In genomic region chr2:64838817-64839216, GRCh38 we compare ENCODE assay signal across 10 cellular contexts.
DNase-seq lines count a peak whose midpoint lies in the region; ATAC-seq and TF ChIP-seq lines count a peak whose summit lies in the region.
"Had no signal": no experiment of that assay in that cellular context is flagged by ENCODE, and none has a peak within 500 bp of the region (broad histone marks: within the 10 kb centered on the region; RNA-seq: fewer than 3 reads in every experiment).

No MANE protein-coding gene starts in this region.

- no peaks in the 10 kb centered on the region for H3K79me2 ChIP-seq in osteoblast (ENCODE audit: insufficient read depth, low read length)

- TF ChIP-seq CTCF in NB4 (IDR thresholded peaks at IDR 0.05; ENCODE audit: low read depth, low read length): no peak
- TF ChIP-seq CTCF in epithelial cell of esophagus (IDR thresholded peaks at IDR 0.05; ENCODE audit: insufficient read depth, low read depth, low read length, missing control alignments): no peak
- TF ChIP-seq CTCF in osteoblast (IDR thresholded peaks at IDR 0.05; ENCODE audit: extremely low read depth, low read depth, low read length): no peak

- no peak for ATAC-seq in activated CD4-positive, CD25-positive, alpha-beta regulatory T cell treated with anti-CD3 and anti-CD28 coated beads, Interleukin-2, amount 50 U/mL, for 24 hours

- peak overlapping the region in 2 of 11 experiments; percentile 31 to 35; a peak in 2 of 22 replicates for H3K9ac ChIP-seq in BLaER1 treated with 17β-estradiol and CSF1 and Interleukin-3, amounts not matched to agents 10 nM and 100 nM

- H3K36me3 Mint-ChIP-seq in activated CD4-positive, alpha-beta T cell treated with anti-CD3 and anti-CD28 coated beads, Interleukin-2, amount 10 ng/mL, durations not matched to agents 7 days and 5 days (ENCODE audit: low read depth): no peaks in the 10 kb centered on the region

- peaks cover 14% of the 10 kb centered on the region for H3K4me1 Mint-ChIP-seq in activated CD4-positive, alpha-beta T cell treated with anti-CD3 and anti-CD28 coated beads, Interleukin-2, amount 10 ng/mL, durations not matched to agents 7 days and 5 days

- CTCF ChIA-PET in activated CD4-positive, alpha-beta T cell treated with anti-CD3 and anti-CD28 coated beads, Interleukin-2, amount 10 ng/mL, durations not matched to agents 7 days and 5 days (lab: Charles Lee): interaction anchor here (1.2 to 2.5 kb wide), 3 partner anchors 13 to 192 kb away, joined by 3 to 9 read pairs (median 9); partner anchors contain the start of gene SERTAD2

- H2AFZ ChIP-seq in osteoblast (ENCODE audit: low read length): no peak overlapping the region

- no peaks in the 10 kb centered on the region for H3K9me3 Mint-ChIP-seq in activated CD4-positive, alpha-beta T cell treated with anti-CD3 and anti-CD28 coated beads, Interleukin-2, amount 10 ng/mL, durations not matched to agents 7 days and 5 days

- POLR2A ChIA-PET in activated CD4-positive, alpha-beta T cell treated with anti-CD3 and anti-CD28 coated beads, Interleukin-2, amount 10 ng/mL, durations not matched to agents 7 days and 5 days (lab: Charles Lee): no interaction called here

- no peak overlapping the region for H3K27ac Mint-ChIP-seq in activated CD4-positive, alpha-beta T cell treated with anti-CD3 and anti-CD28 coated beads, Interleukin-2, amount 10 ng/mL, durations not matched to agents 7 days and 5 days

- peak overlapping the region in 10 of 11 experiments; percentile 60 to 87 (median 72); a peak in 18 of 22 replicates for H3K4me2 ChIP-seq in BLaER1 treated with 17β-estradiol and CSF1 and Interleukin-3, amounts not matched to agents 10 nM and 100 nM
- H3K4me2 ChIP-seq in osteoblast (ENCODE audit: insufficient read depth, low read length): peak overlapping the region; percentile 46

- H3K36me3 ChIP-seq in BLaER1 treated with 17β-estradiol and CSF1 and Interleukin-3, amounts not matched to agents 10 nM and 100 nM: no peaks in the 10 kb centered on the region
- H3K36me3 ChIP-seq in osteoblast (ENCODE audit: insufficient read depth, low read length): no peaks in the 10 kb centered on the region

- H3K27me3 Mint-ChIP-seq in activated CD4-positive, alpha-beta T cell treated with anti-CD3 and anti-CD28 coated beads, Interleukin-2, amount 10 ng/mL, durations not matched to agents 7 days and 5 days: peaks cover 7% of the 10 kb centered on the region

- no peak overlapping the region for H3K4me3 ChIP-seq in BLaER1 treated with 17β-estradiol and CSF1 and Interleukin-3, amounts not matched to agents 10 nM and 100 nM
- H3K4me3 ChIP-seq in NB4 (ENCODE audit: low read depth, low read length) (no peak overlapping the region), epithelial cell of esophagus (ENCODE audit: low read length) (no peak overlapping the region), osteoblast (ENCODE audit: insufficient read depth, low read length) (no peak overlapping the region)

- DNase-seq in NB4 (ENCODE audit: low read depth): peak; percentile 83
- peak; percentile 95 for DNase-seq in epithelial cell of esophagus (ENCODE audit: low read depth)
- DNase-seq in osteoblast (ENCODE audit: insufficient read length, low spot score, missing footprints): peak; percentile 92
- DNase-seq in activated CD4-positive, alpha-beta T cell treated with anti-CD3 and anti-CD28 coated beads, Interleukin-2, amount 10 ng/mL, durations not matched to agents 7 days and 5 days: no peak
- no peak for DNase-seq in effector CD4-positive, alpha-beta T cell
- no peak for DNase-seq in ecto neural progenitor cell (ENCODE audit: low spot score)
- DNase-seq: midbrain, NCI-H82 had no signal

- H3K27me3 ChIP-seq in BLaER1 treated with 17β-estradiol and CSF1 and Interleukin-3, amounts not matched to agents 10 nM and 100 nM: no peaks in the 10 kb centered on the region
- no peaks in the 10 kb centered on the region for H3K27me3 ChIP-seq in osteoblast (ENCODE audit: insufficient read depth, low read length)

- TF ChIP-seq POLR2A in NB4 (IDR thresholded peaks at IDR 0.05; ENCODE audit: extremely low read depth, insufficient read length): no peak

- H3K4me3 Mint-ChIP-seq in activated CD4-positive, alpha-beta T cell treated with anti-CD3 and anti-CD28 coated beads, Interleukin-2, amount 10 ng/mL, durations not matched to agents 7 days and 5 days: no peak overlapping the region

- no peaks in the 10 kb centered on the region for H3K9me3 ChIP-seq in BLaER1 treated with 17β-estradiol and CSF1 and Interleukin-3, amounts not matched to agents 10 nM and 100 nM (replicated peaks in 1 of 11)
- H3K9me3 ChIP-seq in osteoblast (ENCODE audit: low read depth, low read length): no peaks in the 10 kb centered on the region

- peaks cover 46 to 87% (median 58%) of the 10 kb centered on the region in 10 experiments for H3K4me1 ChIP-seq in BLaER1 treated with 17β-estradiol and CSF1 and Interleukin-3, amounts not matched to agents 10 nM and 100 nM
- H3K4me1 ChIP-seq in osteoblast (ENCODE audit: insufficient read depth, low read length): peaks cover 55% of the 10 kb centered on the region

- H3K27ac ChIP-seq in BLaER1 treated with 17β-estradiol and CSF1 and Interleukin-3, amounts not matched to agents 10 nM and 100 nM: peak overlapping the region in 3 of 11 experiments; percentile 65 to 74 (median 73); a peak in 7 of 22 replicates
- H3K27ac ChIP-seq in osteoblast (ENCODE audit: low read depth, low read length): peak overlapping the region; percentile 93

- H4K20me1 ChIP-seq in BLaER1 treated with 17β-estradiol and CSF1 and Interleukin-3, amounts not matched to agents 10 nM and 100 nM: no peaks in the 10 kb centered on the region
- H4K20me1 ChIP-seq in osteoblast (ENCODE audit: insufficient read depth, low read length): no peaks in the 10 kb centered on the region

Comparison
In these comparisons a context has a peak if more than half of its experiments do, and no peak if none do; other contexts are left out.
1. DNase-seq: peak in NB4 (single experiment), epithelial cell of esophagus (single experiment) and osteoblast (single experiment); none in activated CD4-positive, alpha-beta T cell treated with anti-CD3 and anti-CD28 coated beads, Interleukin-2, amount 10 ng/mL, durations not matched to agents 7 days and 5 days (single experiment), effector CD4-positive, alpha-beta T cell (single experiment) and ecto neural progenitor cell (single experiment).